ENCODE assay signal across 8 cellular contexts in genomic region chr17:81553018-81553615, GRCh38. TPM values are rescaled to one million over a fixed set of nuclear protein-coding genes. Genes with fewer than 3 reads are reported as not detected.
DNase-seq lines count a peak whose midpoint lies in the region; FAIRE-seq and TF ChIP-seq lines count a peak whose summit lies in the region.

No MANE protein-coding gene starts in this region.

- H3K27ac ChIP-seq in stomach smooth muscle (ENCODE audit: low read length) = peak overlapping the region; percentile 46

- peaks cover 23% of the 10 kb centered on the region for H3K4me1 ChIP-seq in stomach smooth muscle (ENCODE audit: control insufficient read depth, insufficient read depth, low read length)

- TF ChIP-seq CTCF in GM20000 (IDR thresholded peaks at IDR 0.05; ENCODE audit: extremely low read depth, missing control alignments) (no peak), neural crest cell (conservative IDR thresholded peaks at IDR 0.05) (no peak)

- H3K27me3 ChIP-seq in stomach smooth muscle (ENCODE audit: control insufficient read depth in 1 of 2, insufficient read depth in 2 of 2, low read length in 2 of 2) = no peaks in the 10 kb centered on the region

- H3K9ac ChIP-seq in stomach smooth muscle (ENCODE audit: low read length in 2 of 2) = peak overlapping the region; percentile 51 to 70

- intact Hi-C loops in activated T-helper 1 cell treated with anti-CD3 and anti-CD28 coated beads, Interleukin-12 subunit alpha, Interleukin-12 subunit beta, Interleukin-2, Interleukin-4 antibody, amounts not matched to agents 30 ng/mL and 10 ng/mL and 1 ng/mL, durations not matched to agents 14 hours and 24 hours and 36 hours (cut with micrococcal nuclease) = loop anchor here (1.0 to 10.0 kb wide), 8 partner anchors 39 to 434 kb away; partner anchors contain the start of genes ARL16, MRPL12, NPLOC4 and P4HB

- peak overlapping the region; percentile 91 for H3K27ac Mint-ChIP-seq in activated T-helper 1 cell treated with anti-CD3 and anti-CD28 coated beads, Interleukin-12 subunit alpha, Interleukin-12 subunit beta, Interleukin-2, Interleukin-4 antibody, amounts not matched to agents 30 ng/mL and 10 ng/mL and 1 ng/mL, durations not matched to agents 14 hours and 24 hours and 36 hours
- peak overlapping the region; percentile 81 for H3K27ac Mint-ChIP-seq in neural crest cell (ENCODE audit: unreplicated experiment)

- H3K4me1 Mint-ChIP-seq in activated T-helper 1 cell treated with anti-CD3 and anti-CD28 coated beads, Interleukin-12 subunit alpha, Interleukin-12 subunit beta, Interleukin-2, Interleukin-4 antibody, amounts not matched to agents 30 ng/mL and 10 ng/mL and 1 ng/mL, durations not matched to agents 14 hours and 24 hours and 36 hours (ENCODE audit: low read depth) = peaks cover 41% of the 10 kb centered on the region
- peaks cover 29% of the 10 kb centered on the region for H3K4me1 Mint-ChIP-seq in neural crest cell

- H3K4me3 Mint-ChIP-seq in activated T-helper 1 cell treated with anti-CD3 and anti-CD28 coated beads, Interleukin-12 subunit alpha, Interleukin-12 subunit beta, Interleukin-2, Interleukin-4 antibody, amounts not matched to agents 30 ng/mL and 10 ng/mL and 1 ng/mL, durations not matched to agents 14 hours and 24 hours and 36 hours = peak overlapping the region; percentile 92
- H3K4me3 Mint-ChIP-seq in neural crest cell = peak overlapping the region; percentile 95

- H3K36me3 ChIP-seq in stomach smooth muscle (ENCODE audit: control insufficient read depth in 2 of 2, insufficient read depth in 2 of 2, low read length in 2 of 2) = peaks cover 18 to 22% of the 10 kb centered on the region in 2 donors

- H3K9me3 ChIP-seq in stomach smooth muscle (ENCODE audit: control insufficient read depth in 2 of 2, low read length in 2 of 2) = no peaks in the 10 kb centered on the region

- H3K4me3 ChIP-seq in stomach smooth muscle (ENCODE audit: low read length in 2 of 2) = peak overlapping the region; percentile 84 to 87

- peak; percentile 68 for DNase-seq in CMK (ENCODE audit: low read depth)
- peak; percentile 91 for DNase-seq in GM20000 (ENCODE audit: low spot score)
- DNase-seq in KG1 (lab: John Stamatoyannopoulos, UW) = peak; percentile 85
- DNase-seq in RCC 7860 (ENCODE audit: low spot score) = peak; percentile 56
- DNase-seq in activated T-helper 1 cell treated with anti-CD3 and anti-CD28 coated beads, Interleukin-12 subunit alpha, Interleukin-12 subunit beta, Interleukin-2, Interleukin-4 antibody, amounts not matched to agents 30 ng/mL and 10 ng/mL and 1 ng/mL, durations not matched to agents 14 hours and 24 hours and 36 hours (ENCODE audit: low spot score) = peak; percentile 67
- peak; percentile 69 for DNase-seq in fibroblast of peridontal ligament (ENCODE audit: extremely low read depth)
- peak; percentile 40 for DNase-seq in neural crest cell (ENCODE audit: low read depth, low spot score)

- H3K27me3 Mint-ChIP-seq in activated T-helper 1 cell treated with anti-CD3 and anti-CD28 coated beads, Interleukin-12 subunit alpha, Interleukin-12 subunit beta, Interleukin-2, Interleukin-4 antibody, amounts not matched to agents 30 ng/mL and 10 ng/mL and 1 ng/mL, durations not matched to agents 14 hours and 24 hours and 36 hours (ENCODE audit: insufficient read depth) = no peaks in the 10 kb centered on the region
- H3K27me3 Mint-ChIP-seq in neural crest cell (ENCODE audit: low read depth) = peaks cover 5% of the 10 kb centered on the region

- FAIRE-seq in RCC 7860 (lab: Jason Lieb, UNC) = no peak

- H3K36me3 Mint-ChIP-seq in activated T-helper 1 cell treated with anti-CD3 and anti-CD28 coated beads, Interleukin-12 subunit alpha, Interleukin-12 subunit beta, Interleukin-2, Interleukin-4 antibody, amounts not matched to agents 30 ng/mL and 10 ng/mL and 1 ng/mL, durations not matched to agents 14 hours and 24 hours and 36 hours (ENCODE audit: low read depth) = peaks cover 26% of the 10 kb centered on the region
- peaks cover 4% of the 10 kb centered on the region for H3K36me3 Mint-ChIP-seq in neural crest cell (ENCODE audit: low read depth)

- no peaks in the 10 kb centered on the region for H3K9me3 Mint-ChIP-seq in activated T-helper 1 cell treated with anti-CD3 and anti-CD28 coated beads, Interleukin-12 subunit alpha, Interleukin-12 subunit beta, Interleukin-2, Interleukin-4 antibody, amounts not matched to agents 30 ng/mL and 10 ng/mL and 1 ng/mL, durations not matched to agents 14 hours and 24 hours and 36 hours
- no peaks in the 10 kb centered on the region for H3K9me3 Mint-ChIP-seq in neural crest cell

RNA-seq across cellular contexts. Expression of gene FAAP100, which starts 1.0 kb away (rescaled TPM):
- total RNA-seq in activated T-helper 1 cell treated with anti-CD3 and anti-CD28 coated beads, Interleukin-12 subunit alpha, Interleukin-12 subunit beta, Interleukin-2, Interleukin-4 antibody, amounts not matched to agents 30 ng/mL and 10 ng/mL and 1 ng/mL, durations not matched to agents 14 hours and 24 hours and 36 hours = 69.2 and 69.5 TPM in 2 replicates
- total RNA-seq in neural crest cell = 45.0 and 48.3 TPM in 2 replicates

RNA-seq across cellular contexts. Expression of gene FSCN2, which starts 24.9 kb away (rescaled TPM):
- 0.52 and 0.64 TPM in 2 replicates for total RNA-seq in activated T-helper 1 cell treated with anti-CD3 and anti-CD28 coated beads, Interleukin-12 subunit alpha, Interleukin-12 subunit beta, Interleukin-2, Interleukin-4 antibody, amounts not matched to agents 30 ng/mL and 10 ng/mL and 1 ng/mL, durations not matched to agents 14 hours and 24 hours and 36 hours
- 0.43 and 0.56 TPM in 2 replicates for total RNA-seq in neural crest cell

RNA-seq across cellular contexts. Expression of gene ACTG1, which starts 40.5 kb away (rescaled TPM):
- total RNA-seq in activated T-helper 1 cell treated with anti-CD3 and anti-CD28 coated beads, Interleukin-12 subunit alpha, Interleukin-12 subunit beta, Interleukin-2, Interleukin-4 antibody, amounts not matched to agents 30 ng/mL and 10 ng/mL and 1 ng/mL, durations not matched to agents 14 hours and 24 hours and 36 hours = 3,516 TPM in 2 replicates
- total RNA-seq in neural crest cell = 4,235 and 4,315 TPM in 2 replicates

Comparison
In these comparisons a context has a peak if more than half of its experiments do, and no peak if none do; other contexts are left out.
1. Peak in every context shown above with its lines: DNase-seq, H3K4me3 ChIP-seq and H3K27ac ChIP-seq.
2. DNase-seq: peak in every context shown above with its lines; median percentile 91 in GM20000; 85 in KG1; 69 in fibroblast of peridontal ligament; 68 in CMK; 67 in activated T-helper 1 cell treated with anti-CD3 and anti-CD28 coated beads, Interleukin-12 subunit alpha, Interleukin-12 subunit beta, Interleukin-2, Interleukin-4 antibody, amounts not matched to agents 30 ng/mL and 10 ng/mL and 1 ng/mL, durations not matched to agents 14 hours and 24 hours and 36 hours; 56 in RCC 7860; 40 in neural crest cell.